ENCODE assay signal across 8 cellular contexts in the genomic region with DNA sequence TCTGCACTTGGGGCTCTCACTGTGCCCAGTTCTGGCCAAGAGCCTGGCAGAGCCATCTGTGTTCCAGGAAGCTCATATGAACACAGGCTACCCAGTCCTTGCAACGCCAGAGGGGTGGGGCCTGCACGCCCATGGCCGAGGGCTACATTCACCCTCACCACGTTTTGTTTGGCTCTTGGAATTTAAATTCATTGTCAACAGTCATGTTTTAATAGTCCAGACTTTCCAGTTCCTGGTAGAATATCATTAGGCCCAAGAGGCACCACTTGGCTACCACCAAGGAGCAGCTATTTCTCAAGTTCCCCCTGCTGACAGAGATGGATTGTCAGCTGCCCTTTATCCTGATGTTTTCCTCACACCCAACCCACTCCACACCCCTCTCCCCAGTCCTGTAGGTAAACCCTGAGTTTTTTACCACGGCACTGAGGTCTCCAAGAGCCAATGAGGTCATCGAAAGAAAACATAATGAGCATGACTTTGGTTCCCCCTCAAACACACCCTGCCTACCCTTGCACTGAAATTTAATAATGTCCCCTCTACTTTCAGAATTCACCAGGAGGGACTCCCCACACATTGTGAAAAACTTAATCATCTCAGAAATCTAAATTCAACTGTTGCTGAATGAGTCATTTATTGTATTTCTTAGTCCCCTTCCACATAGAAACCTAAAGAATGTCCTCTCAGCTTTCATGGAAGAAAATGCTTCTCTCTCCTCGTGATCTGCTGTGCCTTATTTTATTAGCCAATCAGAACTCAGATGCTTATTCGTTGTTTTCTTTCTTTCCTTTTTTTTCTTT.
DNase-seq lines count a peak whose midpoint lies in the region; ATAC-seq and TF ChIP-seq lines count a peak whose summit lies in the region.

No MANE protein-coding gene starts in this region.

- H3K9me3 ChIP-seq in suprapubic skin = no peaks in the 10 kb centered on the region

- H3K4me3 ChIP-seq in choroid plexus epithelial cell (ENCODE audit: low read depth, low read length) (no peak overlapping the region), suprapubic skin (no peak overlapping the region)

- TF ChIP-seq EP300 in suprapubic skin (IDR thresholded peaks at IDR 0.05) = no peak

- H3K27ac ChIP-seq in suprapubic skin = no peak overlapping the region

- DNase-seq in DMS79 treated with DMSO at 0.1 percent for 48 hours (lab: John Stamatoyannopoulos, UW) (peak; percentile 28), DMS79 (lab: John Stamatoyannopoulos, UW) (no peak), choroid plexus epithelial cell (ENCODE audit: low read depth) (peak; percentile 77), pulmonary artery endothelial cell (ENCODE audit: low read depth, low spot score) (peak; percentile 24), middle frontal gyrus (ENCODE audit: extremely low spot score, low spot score) (no peak), suprapubic skin (ENCODE audit: low spot score in 2 of 2) (no peak), mucosa of gallbladder (ENCODE audit: low spot score) (no peak)

- no peak for TF ChIP-seq CTCF in choroid plexus epithelial cell (conservative IDR thresholded peaks at IDR 0.05; ENCODE audit: low read depth, low read length)
- TF ChIP-seq CTCF in suprapubic skin (IDR thresholded peaks at IDR 0.05) = no peak

- peaks cover 3% of the 10 kb centered on the region for H3K4me1 ChIP-seq in suprapubic skin

- H3K36me3 ChIP-seq in suprapubic skin = no peaks in the 10 kb centered on the region

- peak; percentile 82 for ATAC-seq in HG03432 (IDR thresholded peaks at IDR 0.05; ENCODE audit: unreplicated experiment)

- WGBS in suprapubic skin = 32% methylated on average over 8 of the region's 8 CpGs

- TF ChIP-seq POLR2A in suprapubic skin (IDR thresholded peaks at IDR 0.05) = no peak

- H3K27me3 ChIP-seq in suprapubic skin = no peaks in the 10 kb centered on the region

Comparison
In these comparisons a context has a peak if more than half of its experiments do, and no peak if none do; other contexts are left out.
1. DNase-seq: peak in DMS79 treated with DMSO at 0.1 percent for 48 hours (single experiment), choroid plexus epithelial cell (single experiment) and pulmonary artery endothelial cell (single experiment); none in DMS79 (single experiment), middle frontal gyrus (single experiment), suprapubic skin (0 of 2) and mucosa of gallbladder (single experiment).